17 cellular contexts compared by ENCODE assay signal in the genomic region with DNA sequence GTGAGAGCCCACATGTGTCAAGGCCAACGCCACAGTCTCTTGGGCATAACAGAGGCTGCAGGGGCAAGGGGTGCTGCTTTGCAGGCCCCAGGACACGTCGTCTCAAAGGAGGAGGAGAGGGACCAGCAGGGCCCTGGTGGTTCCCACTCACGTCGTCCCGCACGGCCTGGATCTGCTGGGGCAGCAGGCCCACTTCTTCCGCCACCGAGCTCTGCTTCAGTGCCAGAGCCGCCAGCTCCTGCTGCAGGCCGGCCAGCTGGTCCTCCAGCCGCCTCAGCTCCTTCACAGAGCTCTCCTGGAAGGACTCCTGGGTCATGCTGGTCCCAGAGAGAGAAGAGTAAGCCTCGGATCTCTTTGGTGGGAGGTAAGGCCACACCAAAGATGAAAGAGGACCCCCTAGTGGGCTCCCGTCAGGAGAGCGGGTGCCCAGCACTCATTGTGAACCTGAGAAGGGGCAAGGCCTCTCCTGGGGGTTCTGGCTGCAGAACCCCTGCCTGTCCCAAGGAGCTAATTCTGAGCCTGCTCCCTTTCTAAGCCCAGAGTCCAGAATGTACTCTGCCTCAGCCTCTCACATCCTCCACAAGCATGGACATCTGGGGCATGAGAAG. TPM values are rescaled to one million over a fixed set of nuclear protein-coding genes. Genes with fewer than 3 reads are reported as not detected.
A peak's percentile ranks its signal among the peaks of the same experiment; 100 is the strongest.
DNase-seq lines count a peak whose midpoint lies in the region; ATAC-seq and TF ChIP-seq lines count a peak whose summit lies in the region.
"Had no signal": no experiment of that assay in that cellular context is flagged by ENCODE, and none has a peak within 500 bp of the region (broad histone marks: within the 10 kb centered on the region; RNA-seq: fewer than 3 reads in every experiment).

No MANE protein-coding gene starts in this region.

- H3K4me3 Mint-ChIP-seq in activated T-helper 17 cell treated with anti-CD3 and anti-CD28 coated beads, Interleukin-2, amount 50 U/mL, for 72 hours, result no peak overlapping the region
- H3K4me3 Mint-ChIP-seq in immature natural killer cell, result no peak overlapping the region

- DNase-seq in right cardiac atrium (peak; percentile 7 to 33 (median 31)), cardiac septum (ENCODE audit: low spot score) (no peak), immature natural killer cell (no peak), superior temporal gyrus (ENCODE audit: extremely low spot score) (peak; percentile 22), HPDE6-E6E7 (ENCODE audit: extremely low spot score) (no peak), lower lobe of right lung (no peak)
- DNase-seq in central memory CD4-positive, alpha-beta T cell, result no peak
- DNase-seq: activated CD4-positive, alpha-beta T cell treated with anti-CD3 and anti-CD28 coated beads for 1 hour; amniotic stem cell; DMS153; foreskin keratinocyte; left colon; NCI-H526; T1000 had no signal

- H3K27ac Mint-ChIP-seq in activated T-helper 17 cell treated with anti-CD3 and anti-CD28 coated beads, Interleukin-2, amount 50 U/mL, for 72 hours, result peak overlapping the region; percentile 48
- peak overlapping the region in 5 of 6 donors; percentile 20 to 67 (median 57) for H3K27ac Mint-ChIP-seq in immature natural killer cell

- H3K36me3 Mint-ChIP-seq in activated T-helper 17 cell treated with anti-CD3 and anti-CD28 coated beads, Interleukin-2, amount 50 U/mL, for 72 hours (ENCODE audit: low read depth), result peaks cover 100% of the 10 kb centered on the region
- H3K36me3 Mint-ChIP-seq in immature natural killer cell, result peaks cover 16 to 73% (median 30%) of the 10 kb centered on the region in 3 donors

- no peak for ATAC-seq in right cardiac atrium
- ATAC-seq in activated T-helper 17 cell treated with anti-CD3 and anti-CD28 coated beads, Interleukin-2, amount 50 U/mL, for 72 hours (replicated peaks), result no peak
- ATAC-seq in lower lobe of right lung, result no peak
- ATAC-seq: foreskin keratinocyte, pancreas had no signal

- H3K27me3 Mint-ChIP-seq in activated T-helper 17 cell treated with anti-CD3 and anti-CD28 coated beads, Interleukin-2, amount 50 U/mL, for 72 hours, result no peaks in the 10 kb centered on the region
- peaks cover 23 to 27% (median 23%) of the 10 kb centered on the region in 3 donors for H3K27me3 Mint-ChIP-seq in immature natural killer cell (ENCODE audit: low read depth in 3 of 3)

- no peaks in the 10 kb centered on the region for H3K4me1 ChIP-seq in right cardiac atrium (ENCODE audit: control insufficient read depth, insufficient read depth, low read length)
- peaks cover 9% of the 10 kb centered on the region for H3K4me1 ChIP-seq in lower lobe of right lung
- H3K4me1 ChIP-seq: foreskin keratinocyte, pancreas had no signal

- intact Hi-C loops in right cardiac atrium (cut with DNase I) (no loop called here), cardiac septum (cut with DNase I) (no loop called here), lower lobe of right lung (cut with DNase I) (no loop called here)

- H3K9me3 ChIP-seq in right cardiac atrium (ENCODE audit: control insufficient read depth, low read length), result no peaks in the 10 kb centered on the region
- H3K9me3 ChIP-seq in lower lobe of right lung, result no peaks in the 10 kb centered on the region
- H3K9me3 ChIP-seq: pancreas, tibial nerve had no signal

- WGBS in right cardiac atrium, result 85% methylated on average over 15 of the region's 15 CpGs

- no peaks in the 10 kb centered on the region for H3K9me3 Mint-ChIP-seq in activated T-helper 17 cell treated with anti-CD3 and anti-CD28 coated beads, Interleukin-2, amount 50 U/mL, for 72 hours
- H3K9me3 Mint-ChIP-seq in immature natural killer cell, result no peaks in the 10 kb centered on the region

- no peak overlapping the region for H3K27ac ChIP-seq in right cardiac atrium (ENCODE audit: low read length)
- no peak overlapping the region for H3K27ac ChIP-seq in lower lobe of right lung
- H3K27ac ChIP-seq: foreskin keratinocyte, pancreas, tibial nerve had no signal

- H3K36me3 ChIP-seq in lower lobe of right lung, result peaks cover 100% of the 10 kb centered on the region

- peaks cover 10% of the 10 kb centered on the region for H3K4me1 Mint-ChIP-seq in activated T-helper 17 cell treated with anti-CD3 and anti-CD28 coated beads, Interleukin-2, amount 50 U/mL, for 72 hours
- H3K4me1 Mint-ChIP-seq in immature natural killer cell, result peaks cover 30 to 48% of the 10 kb centered on the region in 2 donors

- H3K4me3 ChIP-seq in right cardiac atrium (ENCODE audit: low read length) (no peak overlapping the region), lower lobe of right lung (no peak overlapping the region)
- H3K4me3 ChIP-seq: pancreas, tibial nerve had no signal

- no peak for TF ChIP-seq CTCF in lower lobe of right lung (IDR thresholded peaks at IDR 0.05)

- H3K27me3 ChIP-seq in right cardiac atrium (ENCODE audit: control insufficient read depth, insufficient read depth) (no peaks in the 10 kb centered on the region), lower lobe of right lung (ENCODE audit: low read depth) (no peaks in the 10 kb centered on the region)
- H3K27me3 ChIP-seq: foreskin keratinocyte, pancreas, tibial nerve had no signal

RNA-seq across cellular contexts. Expression of a gene that starts 15.6 kb away (rescaled TPM):
- total RNA-seq in right cardiac atrium, result 100 to 1,000 TPM; 103 to 123 (median 116) TPM
- polyA plus RNA-seq in right cardiac atrium, result 61.7 TPM
- 130 TPM for total RNA-seq in cardiac septum
- total RNA-seq in activated T-helper 17 cell treated with anti-CD3 and anti-CD28 coated beads, Interleukin-2, amount 50 U/mL, for 72 hours, result 100 to 1,000 TPM; 193 to 216 TPM
- polyA plus RNA-seq in immature natural killer cell, result 100 to 1,000 TPM; 444 to 668 (median 473) TPM
- total RNA-seq in lower lobe of right lung, result 209 TPM

RNA-seq across cellular contexts. Expression of a gene that starts 34.5 kb away (rescaled TPM):
- total RNA-seq in right cardiac atrium, result 10 to 100 TPM; 29.1 to 34.5 (median 30.9) TPM
- polyA plus RNA-seq in right cardiac atrium, result 19.1 TPM
- total RNA-seq in cardiac septum, result 34.3 TPM
- 10 to 100 TPM; 70.6 to 92.3 TPM for total RNA-seq in activated T-helper 17 cell treated with anti-CD3 and anti-CD28 coated beads, Interleukin-2, amount 50 U/mL, for 72 hours
- polyA plus RNA-seq in immature natural killer cell, result 10 to 100 TPM; 13.0 to 35.5 (median 15.4) TPM
- total RNA-seq in lower lobe of right lung, result 66.7 TPM

RNA-seq across cellular contexts. Expression of a gene that starts 39.5 kb away (rescaled TPM):
- total RNA-seq in right cardiac atrium (10 to 100 TPM; 21.4 to 28.6 (median 22.5) TPM), cardiac septum (24.0 TPM), lower lobe of right lung (44.7 TPM)
- polyA plus RNA-seq in right cardiac atrium (14.3 TPM), immature natural killer cell (10 to 100 TPM; 10.6 to 17.9 (median 11.2) TPM)
- 100 to 1,000 TPM in 1 of 2 donors, 10 to 100 TPM in 1; 80.1 to 104 TPM for total RNA-seq in activated T-helper 17 cell treated with anti-CD3 and anti-CD28 coated beads, Interleukin-2, amount 50 U/mL, for 72 hours

RNA-seq across cellular contexts. Expression of a gene that starts 53.7 kb away (rescaled TPM):
- total RNA-seq in right cardiac atrium, result 10 to 100 TPM; 10.7 to 13.7 (median 12.7) TPM
- 14.7 TPM for polyA plus RNA-seq in right cardiac atrium
- total RNA-seq in cardiac septum, result 8.1 TPM
- 1 to 10 TPM; 5.0 to 5.2 TPM for total RNA-seq in activated T-helper 17 cell treated with anti-CD3 and anti-CD28 coated beads, Interleukin-2, amount 50 U/mL, for 72 hours
- polyA plus RNA-seq in immature natural killer cell, result 10 to 100 TPM; 16.7 to 16.9 (median 16.8) TPM
- 21.3 TPM for total RNA-seq in lower lobe of right lung

RNA-seq across cellular contexts. Expression of a gene that starts 58.5 kb away (rescaled TPM):
- total RNA-seq in right cardiac atrium (10 to 100 TPM; 57.8 to 67.3 (median 59.9) TPM), cardiac septum (55.7 TPM), lower lobe of right lung (42.2 TPM)
- polyA plus RNA-seq in right cardiac atrium (41.0 TPM), immature natural killer cell (10 to 100 TPM; 56.0 to 94.4 (median 68.8) TPM)
- 100 to 1,000 TPM in 1 of 2 donors, 10 to 100 TPM in 1; 59.9 to 138 TPM for total RNA-seq in activated T-helper 17 cell treated with anti-CD3 and anti-CD28 coated beads, Interleukin-2, amount 50 U/mL, for 72 hours

Comparison
In these comparisons a context has a peak if more than half of its experiments do, and no peak if none do; other contexts are left out.
1. DNase-seq: peak in right cardiac atrium (3 of 3) and superior temporal gyrus (single experiment); none in cardiac septum (single experiment), immature natural killer cell (0 of 3), HPDE6-E6E7 (single experiment), central memory CD4-positive, alpha-beta T cell (single experiment) and lower lobe of right lung (single experiment).